Comparison of ENCODE assay signal across 11 cellular contexts in the genomic region with DNA sequence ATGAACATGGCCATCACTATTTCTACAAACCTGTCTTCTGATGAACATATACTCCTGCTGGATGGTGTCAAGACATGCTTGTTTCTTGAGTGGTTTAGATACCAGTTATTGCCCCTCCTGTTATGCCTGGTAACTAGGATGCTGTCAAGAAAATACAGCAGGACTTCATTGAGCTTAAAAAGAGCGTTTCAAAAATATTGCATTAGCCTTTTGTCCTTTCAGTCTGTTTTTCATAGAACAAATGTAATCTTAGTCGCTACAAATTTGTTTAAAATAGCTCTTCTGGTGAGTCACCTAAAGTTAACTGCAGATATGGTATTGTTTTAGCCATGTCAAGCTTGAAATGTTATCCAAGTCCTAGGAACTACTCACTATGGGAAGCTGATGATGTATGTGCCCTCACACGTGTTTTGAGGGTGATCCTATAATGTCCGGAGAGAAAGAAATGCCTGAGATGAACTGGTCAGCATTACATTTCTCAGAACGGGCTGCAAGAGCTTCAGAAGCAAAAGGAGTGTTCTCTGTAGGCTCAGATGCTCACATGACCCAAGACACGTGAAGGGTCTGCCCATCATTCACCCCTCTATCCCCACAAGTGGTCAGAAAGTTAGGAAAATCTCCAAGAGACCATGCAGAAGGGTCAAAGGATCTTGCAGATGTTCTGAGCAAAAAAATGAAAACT. TPM values are rescaled to one million over a fixed set of nuclear protein-coding genes. Genes with fewer than 3 reads are reported as not detected.
DNase-seq lines count a peak whose midpoint lies in the region; ATAC-seq, FAIRE-seq and TF ChIP-seq lines count a peak whose summit lies in the region.
"Had no signal": no experiment of that assay in that cellular context is flagged by ENCODE, and none has a peak within 500 bp of the region (broad histone marks: within the 10 kb centered on the region; RNA-seq: fewer than 3 reads in every experiment).

No MANE protein-coding gene starts in this region.

- FAIRE-seq in H1 (lab: Jason Lieb, UNC) (no peak), D721Med (lab: Jason Lieb, UNC) (no peak)

- H3K4me3 ChIP-seq in left ventricle myocardium inferior (no peak overlapping the region), H1 (ENCODE audit: extremely low read depth in 1 of 4, insufficient read depth in 2 of 4, low read depth in 3 of 4, low read length in 4 of 4) (no peak overlapping the region), muscle layer of duodenum (ENCODE audit: low read depth in 1 of 2, low read length in 2 of 2) (no peak overlapping the region), aorta (ENCODE audit: low read length in 2 of 2) (no peak overlapping the region)

- H3K79me1 ChIP-seq in H1 (ENCODE audit: low read depth, low read length) = no peaks in the 10 kb centered on the region

- CTCF ChIA-PET in H1 (lab: Charles Lee; ENCODE audit: partially characterized antibody) = interaction anchor here (0.6 to 3.7 kb wide), 10 partner anchors 9 to 388 kb away, joined by 3 to 32 read pairs (median 5); partner anchors contain the start of gene ADM

- peak overlapping the region; percentile 64 for H3K27ac ChIP-seq in left ventricle myocardium inferior (replicated peaks)
- no peak overlapping the region for H3K27ac ChIP-seq in H1 (ENCODE audit: low read depth, low read length)
- H3K27ac ChIP-seq in muscle layer of duodenum (ENCODE audit: low read length) = peak overlapping the region; percentile 47
- peak overlapping the region; percentile 58 to 80 for H3K27ac ChIP-seq in aorta (ENCODE audit: low read depth in 1 of 2, low read length in 2 of 2)
- no peak overlapping the region for H3K27ac ChIP-seq in substantia nigra (ENCODE audit: low read depth, low read length, poor library complexity, severe bottlenecking)

- TF ChIP-seq EP300 in H1 (IDR thresholded peaks at IDR 0.05; ENCODE audit: borderline replicate concordance in 1 of 2, low read depth in 2 of 2, low read length in 2 of 2) = no peak

- 0 out of 2 replicates have a peak overlapping the region, but pooled peaks have one; percentile 73 for H2BK15ac ChIP-seq in H1 (ENCODE audit: low read length)

- TF ChIP-seq RAD21 in H1 (IDR thresholded peaks at IDR 0.05 in 1 of 2, conservative IDR thresholded peaks at IDR 0.05 in 1 of 2; ENCODE audit: low read depth in 2 of 2, low read length in 2 of 2) = no peak

- H3K4me1 ChIP-seq in left ventricle myocardium inferior = peaks cover 60% of the 10 kb centered on the region
- H3K4me1 ChIP-seq in H1 (replicated peaks in 1 of 4; ENCODE audit: control insufficient read depth in 3 of 4, insufficient read depth in 4 of 4, low read length in 3 of 4) = peaks cover 3 to 15% (median 8%) of the 10 kb centered on the region in 4 experiments; a peak in 5 of 7 replicates
- peaks cover 18 to 20% of the 10 kb centered on the region in 2 donors for H3K4me1 ChIP-seq in muscle layer of duodenum (ENCODE audit: control insufficient read depth in 1 of 2, insufficient read depth in 2 of 2, low read length in 2 of 2)
- H3K4me1 ChIP-seq in aorta (ENCODE audit: control insufficient read depth in 1 of 2, insufficient read depth in 2 of 2, low read length in 2 of 2) = peaks cover 7 to 10% of the 10 kb centered on the region in 2 donors

- H4K8ac ChIP-seq in H1 (ENCODE audit: extremely low read depth, insufficient read depth, low read length) = no peak overlapping the region

- TF ChIP-seq POLR2A in H1 (IDR thresholded peaks at IDR 0.05; ENCODE audit: control extremely low read depth in 1 of 2, low read depth in 2 of 2, low read length in 2 of 2) = no peak

- no peaks in the 10 kb centered on the region for H4K20me1 ChIP-seq in H1 (replicated peaks in 1 of 2; ENCODE audit: control insufficient read depth in 1 of 2, insufficient read depth in 2 of 2, low read length in 2 of 2)

- no peak overlapping the region for H3K56ac ChIP-seq in H1 (replicated peaks; ENCODE audit: insufficient read length, low read depth, low read length)

- no peak overlapping the region for H3K4me2 ChIP-seq in H1 (ENCODE audit: insufficient read depth in 1 of 2, low read depth in 2 of 2, low read length in 2 of 2)

- 82% methylated on average over 6 of the region's 6 CpGs; no CpG with 5 or more reads in 1 of the 2 experiments for WGBS in H1 (ENCODE audit: extremely low coverage in 1 of 2, insufficient coverage in 1 of 2, insufficient read length in 1 of 2, insufficient replicate concordance in 2 of 2, low coverage in 1 of 2, low lambda C conversion rate in 2 of 2, missing lambda C conversion rate in 1 of 2), 2 experiments
- WGBS in aorta, 2 donors = 4 to 7% methylated on average over 6 of the region's 6 CpGs

- no peaks in the 10 kb centered on the region for H3K79me2 ChIP-seq in H1 (ENCODE audit: control insufficient read depth in 1 of 2, insufficient read depth in 2 of 2, low read length in 2 of 2)

- no peak overlapping the region for H3K14ac ChIP-seq in H1 (ENCODE audit: insufficient read length)

- H3K36me3 ChIP-seq in left ventricle myocardium inferior (no peaks in the 10 kb centered on the region), H1 (ENCODE audit: control insufficient read depth in 2 of 4, insufficient read depth in 4 of 4, low read length in 3 of 4) (no peaks in the 10 kb centered on the region), muscle layer of duodenum (ENCODE audit: control insufficient read depth in 1 of 2, insufficient read depth in 2 of 2, low read length in 2 of 2) (no peaks in the 10 kb centered on the region), aorta (ENCODE audit: control insufficient read depth in 1 of 2, insufficient read depth in 2 of 2, low read length in 1 of 2) (no peaks in the 10 kb centered on the region)

- H2AK5ac ChIP-seq in H1 (ENCODE audit: low read depth, low read length) = peak overlapping the region; percentile 78; the same call in 1 of the 2 replicates

- DNase-seq in left ventricle myocardium inferior = no peak
- DNase-seq in left cardiac atrium = no peak
- no peak for DNase-seq in H1 (ENCODE audit: low read depth in 1 of 2, low spot score in 2 of 2)
- no peak for DNase-seq in aorta
- DNase-seq in substantia nigra (lab: John Stamatoyannopoulos, UW) = no peak
- no peak for DNase-seq in D721Med (ENCODE audit: insufficient read length, low spot score)
- DNase-seq in GM13976 (ENCODE audit: low spot score) = no peak
- DNase-seq: GDM1, NCI-H526 treated with DMSO at 0.1 percent for 48 hours, T-helper 17 cell had no signal

- H3K18ac ChIP-seq in H1 (ENCODE audit: extremely low read depth, low read length) = no peak overlapping the region

- 0 out of 2 replicates have a peak overlapping the region, but pooled peaks have one; percentile 1 for H2BK5ac ChIP-seq in H1 (ENCODE audit: low read depth, low read length)

- peak overlapping the region; percentile 31 for H4K91ac ChIP-seq in H1 (replicated peaks; ENCODE audit: insufficient read length, low read length)

- H2BK120ac ChIP-seq in H1 (replicated peaks; ENCODE audit: low read depth, low read length) = peak overlapping the region; percentile 56

- H3K23me2 ChIP-seq in H1 (ENCODE audit: low read depth, low read length) = no peaks in the 10 kb centered on the region

- H3K27me3 ChIP-seq in left ventricle myocardium inferior (ENCODE audit: low read depth) (no peaks in the 10 kb centered on the region), H1 (replicated peaks in 1 of 4; ENCODE audit: control insufficient read depth in 3 of 4, extremely low read depth in 1 of 4, insufficient read depth in 3 of 4, low read length in 3 of 4) (no peaks in the 10 kb centered on the region), muscle layer of duodenum (ENCODE audit: low read depth, low read length) (no peaks in the 10 kb centered on the region), aorta (ENCODE audit: control insufficient read depth in 1 of 2, insufficient read depth in 2 of 2, low read length in 1 of 2) (no peaks in the 10 kb centered on the region)

- no peak overlapping the region for H4K5ac ChIP-seq in H1 (ENCODE audit: insufficient read length, low read depth, low read length)

- POLR2A ChIA-PET in H1 (lab: Charles Lee; ENCODE audit: partially characterized antibody) = interaction anchor here (1.3 to 2.0 kb wide), 4 partner anchors 11 to 27 kb away, joined by 3 to 8 read pairs (median 4); no protein-coding TSS in a partner anchor

- no peak overlapping the region for H3K9ac ChIP-seq in H1 (replicated peaks in 1 of 4; ENCODE audit: extremely low read depth in 1 of 4, low read depth in 3 of 4, low read length in 3 of 4)

- no peak overlapping the region for H3K23ac ChIP-seq in H1 (ENCODE audit: insufficient read length)

- H2BK20ac ChIP-seq in H1 (ENCODE audit: low read length) = peak overlapping the region; percentile 75; the same call in 1 of the 2 replicates

- no peak overlapping the region for H2AFZ ChIP-seq in H1 (ENCODE audit: low read length)

- no peak for ATAC-seq in left cardiac atrium
- no peak for ATAC-seq in aorta (ENCODE audit: low FRiP score)
- ATAC-seq: T-helper 17 cell had no signal

- in situ Hi-C loops in GM13976 (cut with MboI; ENCODE audit: low sequenced_read_pairs, unreplicated experiment) = loop anchor here (10.0 kb wide), 1 partner anchor 571 kb away; no protein-coding TSS in a partner anchor

- H3K9me3 ChIP-seq in left ventricle myocardium inferior (replicated peaks) (peaks cover 6% of the 10 kb centered on the region), H1 (ENCODE audit: insufficient read depth in 2 of 2, low read depth in 1 of 2, low read length in 1 of 2) (no peaks in the 10 kb centered on the region), muscle layer of duodenum (ENCODE audit: control insufficient read depth in 1 of 2, low read length in 2 of 2) (no peaks in the 10 kb centered on the region), aorta (ENCODE audit: control insufficient read depth, low read length) (no peaks in the 10 kb centered on the region)

- H3K4ac ChIP-seq in H1 (replicated peaks; ENCODE audit: insufficient read length, low read depth, low read length) = no peak overlapping the region

- TF ChIP-seq CTCF in left ventricle myocardium inferior (IDR thresholded peaks at IDR 0.05; ENCODE audit: borderline replicate concordance) (no peak), H1 (IDR thresholded peaks at IDR 0.05; ENCODE audit: control extremely low read depth in 1 of 3, insufficient read depth in 1 of 3, low read depth in 1 of 3, low read length in 3 of 3) (no peak), D721Med (IDR thresholded peaks at IDR 0.05; ENCODE audit: insufficient read depth, missing control alignments) (no peak), GM13976 (IDR thresholded peaks at IDR 0.05; ENCODE audit: borderline replicate concordance, control extremely low read depth, extremely low read depth, insufficient read depth, missing control alignments) (no peak)

- intact Hi-C loops in left ventricle myocardium inferior (cut with micrococcal nuclease) (loop anchor here (10.0 kb wide), 2 partner anchors 351 to 461 kb away; no protein-coding TSS in a partner anchor), left cardiac atrium (cut with DNase I) (loop anchor here in 1 of 2 donors (10.0 kb wide), 1 partner anchor 351 kb away; no protein-coding TSS in a partner anchor), aorta (cut with DNase I) (loop anchor here in 1 of 2 donors (5.0 to 10.0 kb wide), 2 partner anchors 409 to 568 kb away; no protein-coding TSS in a partner anchor)

- H2BK12ac ChIP-seq in H1 (ENCODE audit: low read depth, low read length) = peak overlapping the region; percentile 82; the same call in 1 of the 2 replicates

RNA-seq across cellular contexts. Expression of gene ADM, which starts 20.7 kb away (rescaled TPM):
- 14.2 TPM for total RNA-seq in left ventricle myocardium inferior
- total RNA-seq in left cardiac atrium = 10 to 100 TPM; 20.8 to 21.9 TPM
- 92.2 and 94.1 TPM in 2 replicates for total RNA-seq in H1 (2021; fragmentation: NEBNext Ultra II Directional; extraction: Animal tissue kit (Norgen Biotek cat#: 25700))
- polyA plus RNA-seq in H1 (2011; rRNA removed) = 95.6 and 169 TPM in 2 replicates
- polyA plus RNA-seq in H1 (2011; cell fraction: cytosol; rRNA removed) = 168 TPM
- polyA plus RNA-seq in H1 (2011; cell fraction: nucleus; rRNA removed) = 272 TPM
- polyA plus RNA-seq in H1 (2012, experiment 1 of 2) = 123 to 199 TPM (median 136 TPM) in 4 replicates
- polyA plus RNA-seq in H1 (2012, experiment 2 of 2) = 86.1 TPM
- 89.5 TPM for polyA plus RNA-seq in H1 (2013, experiment 1 of 2)
- polyA plus RNA-seq in H1 (2013, experiment 2 of 2) = 118 TPM
- 88.1 and 122 TPM in 2 replicates for polyA minus RNA-seq in H1 (2011; rRNA and poly(A)+ RNA removed)
- polyA minus RNA-seq in H1 (2011; cell fraction: cytosol; rRNA and poly(A)+ RNA removed) = 66.8 TPM
- 175 TPM for polyA minus RNA-seq in H1 (2011; cell fraction: nucleus; rRNA and poly(A)+ RNA removed)
- total RNA-seq in aorta = 10 to 100 TPM; 31.9 to 76.1 TPM
- polyA plus RNA-seq in aorta = 1 to 10 TPM; 1.5 to 3.1 TPM

RNA-seq across cellular contexts. Expression of gene SBF2, which starts 31.5 kb away (rescaled TPM):
- total RNA-seq in left ventricle myocardium inferior (17.8 TPM), left cardiac atrium (10 to 100 TPM; 18.5 to 25.8 TPM), aorta (10 to 100 TPM; 76.8 to 82.0 TPM)
- 50.5 and 54.1 TPM in 2 replicates for total RNA-seq in H1 (2021; fragmentation: NEBNext Ultra II Directional; extraction: Animal tissue kit (Norgen Biotek cat#: 25700))
- polyA plus RNA-seq in H1 (2011; rRNA removed) (23.4 and 36.7 TPM in 2 replicates), aorta (10 to 100 TPM in 1 of 2 donors, 1 to 10 TPM in 1; 6.4 to 18.3 TPM)
- polyA plus RNA-seq in H1 (2011; cell fraction: cytosol; rRNA removed) = 37.3 TPM
- 36.1 TPM for polyA plus RNA-seq in H1 (2011; cell fraction: nucleus; rRNA removed)
- polyA plus RNA-seq in H1 (2012, experiment 1 of 2) = 33.3 to 38.8 TPM (median 37.1 TPM) in 4 replicates
- 3.4 TPM for polyA plus RNA-seq in H1 (2012, experiment 2 of 2)
- 15.9 TPM for polyA plus RNA-seq in H1 (2013, experiment 1 of 2)
- polyA plus RNA-seq in H1 (2013, experiment 2 of 2) = 18.9 TPM
- polyA minus RNA-seq in H1 (2011; rRNA and poly(A)+ RNA removed) = 116 and 173 TPM in 2 replicates
- polyA minus RNA-seq in H1 (2011; cell fraction: cytosol; rRNA and poly(A)+ RNA removed) = 44.3 TPM
- polyA minus RNA-seq in H1 (2011; cell fraction: nucleus; rRNA and poly(A)+ RNA removed) = 129 TPM

Comparison
In these comparisons a context has a peak if more than half of its experiments do, and no peak if none do; other contexts are left out.
1. H3K27ac ChIP-seq: peak in left ventricle myocardium inferior (single experiment), muscle layer of duodenum (single experiment) and aorta (2 of 2); none in H1 (single experiment) and substantia nigra (single experiment).